ENCODE assay signal across 8 cellular contexts in the genomic region with DNA sequence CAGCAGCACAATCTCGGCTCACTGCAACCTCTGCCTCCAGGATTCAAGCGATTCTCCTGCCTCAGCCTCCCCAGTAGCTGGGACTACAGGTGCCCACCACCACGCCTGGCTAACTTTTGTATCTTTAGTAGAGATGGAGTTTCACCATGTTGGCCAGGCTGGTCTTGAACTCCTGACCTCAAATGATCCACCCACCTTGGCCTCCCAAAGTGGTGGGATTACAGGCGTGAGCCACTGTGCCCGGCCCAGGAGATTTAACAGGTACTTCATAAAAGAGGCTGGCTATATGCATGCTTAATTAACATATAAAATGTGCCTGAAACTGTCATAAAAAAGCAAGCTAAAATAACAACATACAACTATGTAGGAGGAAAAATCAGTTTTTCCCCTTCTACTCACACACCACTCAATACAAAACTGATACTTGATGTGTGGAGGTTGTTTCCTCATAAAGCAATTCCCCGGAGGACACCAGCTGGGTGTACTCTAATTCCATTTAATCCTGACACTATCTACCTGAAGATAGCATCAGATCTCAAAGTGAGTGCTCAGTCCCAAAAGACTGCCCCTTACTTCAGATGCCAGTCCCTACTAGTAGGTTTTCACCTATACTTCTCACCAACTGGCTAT. TPM values are rescaled to one million over a fixed set of nuclear protein-coding genes. Genes with fewer than 3 reads are reported as not detected.
A peak's percentile ranks its signal among the peaks of the same experiment; 100 is the strongest.
DNase-seq lines count a peak whose midpoint lies in the region; ATAC-seq and TF ChIP-seq lines count a peak whose summit lies in the region.
"Not testable (repeated sequence)": the region's sequence is repeated elsewhere in the genome, so short reads cannot be mapped to it uniquely, and the experiment has no call there.

No MANE protein-coding gene starts in this region.

- H3K4me1 Mint-ChIP-seq in HFFc6 (ENCODE audit: low read depth) = peaks cover 91% of the 10 kb centered on the region
- H3K4me1 Mint-ChIP-seq in activated T-helper 2 cell treated with anti-CD3 and anti-CD28 coated beads, Interferon-gamma antibody, Interleukin-2, Interleukin-4, amounts not matched to agents 10 μg/mL and 5 μg/mL and 100 μg/mL, durations not matched to agents 14 hours and 24 hours and 36 hours (ENCODE audit: low read depth) = peaks cover 53% of the 10 kb centered on the region

- intact Hi-C loops in activated T-helper 2 cell treated with anti-CD3 and anti-CD28 coated beads, Interferon-gamma antibody, Interleukin-2, Interleukin-4, amounts not matched to agents 10 μg/mL and 5 μg/mL and 100 μg/mL, durations not matched to agents 14 hours and 24 hours and 36 hours (cut with micrococcal nuclease) = not testable (repeated sequence)

- H3K27me3 Mint-ChIP-seq in HFFc6 (ENCODE audit: insufficient read depth); activated T-helper 2 cell treated with anti-CD3 and anti-CD28 coated beads, Interferon-gamma antibody, Interleukin-2, Interleukin-4, amounts not matched to agents 10 μg/mL and 5 μg/mL and 100 μg/mL, durations not matched to agents 14 hours and 24 hours and 36 hours (ENCODE audit: low read depth): not testable (repeated sequence)

- TF ChIP-seq POLR2A in GM18505 (IDR thresholded peaks at IDR 0.05; ENCODE audit: borderline replicate concordance, extremely low read depth, insufficient read depth, insufficient read length) = not testable (repeated sequence)

- ATAC-seq in GM18505 (IDR thresholded peaks at IDR 0.05; ENCODE audit: unreplicated experiment) (peak; percentile 58), GM19328 (IDR thresholded peaks at IDR 0.05; ENCODE audit: unreplicated experiment) (peak; percentile 60), HG03045 (IDR thresholded peaks at IDR 0.05; ENCODE audit: unreplicated experiment) (peak; percentile 78), HG03571 (IDR thresholded peaks at IDR 0.05; ENCODE audit: unreplicated experiment) (peak; percentile 63), SK-N-SH treated with all-trans-retinoic acid at 6 μM for 48 hours (peak; percentile 8; the same call in 2 of the 3 replicates)
- ATAC-seq in stimulated activated naive CD8-positive, alpha-beta T cell treated with anti-CD3 and anti-CD28 coated beads, Interleukin-15, Interleukin-2, amounts not matched to agents 100 U/mL and 50 U/mL, for 24 hours = peak; percentile 85

- DNase-seq in HFFc6; activated T-helper 2 cell treated with anti-CD3 and anti-CD28 coated beads, Interferon-gamma antibody, Interleukin-2, Interleukin-4, amounts not matched to agents 10 μg/mL and 5 μg/mL and 100 μg/mL, durations not matched to agents 14 hours and 24 hours and 36 hours (ENCODE audit: low spot score); stimulated activated naive CD8-positive, alpha-beta T cell treated with anti-CD3 and anti-CD28 coated beads, Interleukin-15, Interleukin-2, amounts not matched to agents 100 U/mL and 50 U/mL, for 24 hours: not testable (repeated sequence)

- not testable (repeated sequence) for TF ChIP-seq CTCF in HFFc6 (IDR thresholded peaks at IDR 0.05)

- H3K27ac Mint-ChIP-seq in HFFc6 = peak overlapping the region; percentile 40
- H3K27ac Mint-ChIP-seq in activated T-helper 2 cell treated with anti-CD3 and anti-CD28 coated beads, Interferon-gamma antibody, Interleukin-2, Interleukin-4, amounts not matched to agents 10 μg/mL and 5 μg/mL and 100 μg/mL, durations not matched to agents 14 hours and 24 hours and 36 hours = peak overlapping the region; percentile 53

- peaks cover 82% of the 10 kb centered on the region for H3K36me3 Mint-ChIP-seq in HFFc6 (ENCODE audit: low read depth)
- peaks cover 79% of the 10 kb centered on the region for H3K36me3 Mint-ChIP-seq in activated T-helper 2 cell treated with anti-CD3 and anti-CD28 coated beads, Interferon-gamma antibody, Interleukin-2, Interleukin-4, amounts not matched to agents 10 μg/mL and 5 μg/mL and 100 μg/mL, durations not matched to agents 14 hours and 24 hours and 36 hours (ENCODE audit: low read depth)

- H3K9me3 Mint-ChIP-seq in HFFc6 = not testable (repeated sequence)
- peaks cover 16% of the 10 kb centered on the region for H3K9me3 Mint-ChIP-seq in activated T-helper 2 cell treated with anti-CD3 and anti-CD28 coated beads, Interferon-gamma antibody, Interleukin-2, Interleukin-4, amounts not matched to agents 10 μg/mL and 5 μg/mL and 100 μg/mL, durations not matched to agents 14 hours and 24 hours and 36 hours

- not testable (repeated sequence) for H3K4me3 Mint-ChIP-seq in HFFc6; activated T-helper 2 cell treated with anti-CD3 and anti-CD28 coated beads, Interferon-gamma antibody, Interleukin-2, Interleukin-4, amounts not matched to agents 10 μg/mL and 5 μg/mL and 100 μg/mL, durations not matched to agents 14 hours and 24 hours and 36 hours (ENCODE audit: low read depth)

RNA-seq across cellular contexts. Expression of a gene that starts 22.7 kb away (rescaled TPM):
- total RNA-seq in HFFc6 (2021; fragmentation: NEBNext Ultra II Directional; extraction: Animal tissue kit (Norgen Biotek cat#: 25700)) = 10 to 100 TPM; 80.4 to 96.3 (median 90.4) TPM
- 44.2 and 45.5 TPM in 2 replicates for total RNA-seq in activated T-helper 2 cell treated with anti-CD3 and anti-CD28 coated beads, Interferon-gamma antibody, Interleukin-2, Interleukin-4, amounts not matched to agents 10 μg/mL and 5 μg/mL and 100 μg/mL, durations not matched to agents 14 hours and 24 hours and 36 hours

Comparison
In these comparisons a context has a peak if more than half of its experiments do, and no peak if none do; other contexts are left out.
1. ATAC-seq: peak in every context shown above with its lines; median percentile 85 in stimulated activated naive CD8-positive, alpha-beta T cell treated with anti-CD3 and anti-CD28 coated beads, Interleukin-15, Interleukin-2, amounts not matched to agents 100 U/mL and 50 U/mL, for 24 hours; 78 in HG03045; 63 in HG03571; 60 in GM19328; 58 in GM18505; 8 in SK-N-SH treated with all-trans-retinoic acid at 6 μM for 48 hours.